ENCODE assay signal across 21 cellular contexts in the genomic region with DNA sequence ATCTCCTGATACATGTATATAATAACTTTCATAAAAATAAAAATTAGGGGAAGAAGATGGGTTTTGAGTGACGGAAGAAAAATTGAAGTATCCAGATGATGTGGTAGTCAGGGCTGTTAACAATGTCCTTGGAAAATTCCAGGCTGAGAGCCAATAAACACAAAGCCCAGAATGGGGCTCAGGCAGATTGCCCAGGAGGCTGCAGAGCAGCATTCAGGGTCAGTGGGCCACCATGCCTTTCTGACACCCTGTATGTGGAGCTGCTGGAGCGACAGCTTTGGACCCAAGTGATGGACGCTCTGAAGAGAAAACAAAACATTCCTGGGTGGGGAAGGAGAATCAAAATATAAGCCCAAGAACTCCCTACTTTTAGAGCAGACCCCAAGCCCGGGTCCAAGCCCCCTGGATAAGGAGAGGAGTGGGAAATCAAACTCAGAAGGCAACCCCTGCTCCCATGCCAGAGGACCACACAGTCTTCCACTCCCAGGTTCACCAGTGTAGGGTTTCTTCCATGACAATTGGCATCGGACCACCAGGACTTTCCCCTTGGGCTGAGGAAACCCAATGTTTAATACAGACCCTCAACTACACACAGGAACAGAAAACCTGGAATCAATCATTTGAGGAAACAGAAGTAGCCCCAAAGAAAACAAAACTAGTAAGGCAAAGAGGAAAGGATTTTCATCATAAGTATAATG. TPM values are rescaled to one million over a fixed set of nuclear protein-coding genes. Genes with fewer than 3 reads are reported as not detected.
DNase-seq lines count a peak whose midpoint lies in the region; FAIRE-seq and TF ChIP-seq lines count a peak whose summit lies in the region.
"Had no signal": no experiment of that assay in that cellular context is flagged by ENCODE, and none has a peak within 500 bp of the region (broad histone marks: within the 10 kb centered on the region; RNA-seq: fewer than 3 reads in every experiment).

No MANE protein-coding gene starts in this region.

- no peaks in the 10 kb centered on the region for H3K36me3 ChIP-seq in esophagus muscularis mucosa
- H3K36me3 ChIP-seq: HAP-1 had no signal

- TF ChIP-seq POLR2A in esophagus muscularis mucosa (IDR thresholded peaks at IDR 0.05; ENCODE audit: low read depth) (no peak), H54 (IDR thresholded peaks at IDR 0.05; ENCODE audit: low read depth, low read length) (no peak)

- peak overlapping the region; percentile 64 for H3K27ac Mint-ChIP-seq in osteocyte (ENCODE audit: unreplicated experiment)

- H3K4me1 Mint-ChIP-seq in osteocyte (ENCODE audit: unreplicated experiment) = peaks cover 41% of the 10 kb centered on the region

- no peaks in the 10 kb centered on the region for H3K27me3 ChIP-seq in esophagus muscularis mucosa

- FAIRE-seq in H54 (lab: Jason Lieb, UNC) = no peak
- FAIRE-seq: HTR-8/SVneo had no signal

- peaks cover 0 to 14% (median 10%) of the 10 kb centered on the region in 4 donors for H3K4me1 ChIP-seq in esophagus muscularis mucosa
- H3K4me1 ChIP-seq: HAP-1 had no signal

- intact Hi-C loops in esophagus muscularis mucosa (cut with DNase I) = no loop called here

- DNase-seq in EL (peak; percentile 25), M059J (ENCODE audit: low read depth) (peak; percentile 18), esophagus muscularis mucosa (ENCODE audit: extremely low spot score) (peak; percentile 29), osteocyte (ENCODE audit: extremely low spot score, unreplicated experiment) (no peak), SW 1271 (lab: John Stamatoyannopoulos, UW) (no peak), dermis blood vessel endothelial cell (no peak), H54 (ENCODE audit: insufficient read length, low spot score) (no peak)
- DNase-seq: ACHN, DMS79 treated with DMSO at 0.1 percent for 48 hours, GDM1, Kasumi-1, NCI-H1105, NCI-H2081, NCI-H510A, NCI-H748 treated with DMSO at 0.1 percent for 48 hours, OCI-M1, SHP77 had no signal

- TF ChIP-seq CTCF in esophagus muscularis mucosa (IDR thresholded peaks at IDR 0.05) (no peak), osteocyte (IDR thresholded peaks at IDR 0.05) (no peak)

- TF ChIP-seq EP300 in esophagus muscularis mucosa (IDR thresholded peaks at IDR 0.05) = no peak

- no peaks in the 10 kb centered on the region for H3K9me3 Mint-ChIP-seq in osteocyte (ENCODE audit: unreplicated experiment)

- H3K9me3 ChIP-seq in esophagus muscularis mucosa = no peaks in the 10 kb centered on the region
- H3K9me3 ChIP-seq: HAP-1 had no signal

- peak overlapping the region; percentile 15 for H3K4me3 Mint-ChIP-seq in osteocyte (ENCODE audit: unreplicated experiment)
- H3K4me3 Mint-ChIP-seq: CD14-positive monocyte had no signal

- H3K4me3 ChIP-seq in esophagus muscularis mucosa = no peak overlapping the region
- H3K4me3 ChIP-seq: HAP-1 had no signal

- WGBS in esophagus muscularis mucosa = 57% methylated on average over 5 of the region's 5 CpGs

- H3K36me3 Mint-ChIP-seq in osteocyte (ENCODE audit: unreplicated experiment) = no peaks in the 10 kb centered on the region
- H3K36me3 Mint-ChIP-seq: CD14-positive monocyte had no signal

- H3K27ac ChIP-seq in esophagus muscularis mucosa (replicated peaks in 1 of 4) = no peak overlapping the region

- no peaks in the 10 kb centered on the region for H3K27me3 Mint-ChIP-seq in osteocyte (ENCODE audit: unreplicated experiment)

RNA-seq across cellular contexts. Expression of a gene that starts 45.7 kb away (rescaled TPM):
- total RNA-seq in M059J (2014; rRNA removed; shearing (Covaris generic)) = not detected in 2 replicates
- total RNA-seq in esophagus muscularis mucosa (not detected), osteocyte (not detected in 2 replicates), dermis blood vessel endothelial cell (not detected in 2 replicates)
- total RNA-seq: RPMI7951 had no signal

Comparison
In these comparisons a context has a peak if more than half of its experiments do, and no peak if none do; other contexts are left out.
1. DNase-seq: peak in EL (single experiment), M059J (single experiment) and esophagus muscularis mucosa (single experiment); none in osteocyte (single experiment), SW 1271 (0 of 2), dermis blood vessel endothelial cell (single experiment) and H54 (single experiment).